15 cellular contexts compared by ENCODE assay signal in genomic region chr3:196947136-196947859, GRCh38. TPM values are rescaled to one million over a fixed set of nuclear protein-coding genes. Genes with fewer than 3 reads are reported as not detected.
DNase-seq lines count a peak whose midpoint lies in the region; ATAC-seq, FAIRE-seq and TF ChIP-seq lines count a peak whose summit lies in the region.
"Had no signal": no experiment of that assay in that cellular context is flagged by ENCODE, and none has a peak within 500 bp of the region (broad histone marks: within the 10 kb centered on the region; RNA-seq: fewer than 3 reads in every experiment).

No MANE protein-coding gene starts in this region.

- no peak for ATAC-seq in GM21526 (IDR thresholded peaks at IDR 0.05; ENCODE audit: low FRiP score, unreplicated experiment)
- no peak for ATAC-seq in left colon

- H3K27ac ChIP-seq in HEK293 (ENCODE audit: extremely low read depth, low read depth, low read length) (no peak overlapping the region), keratinocyte (ENCODE audit: control insufficient read depth, insufficient read depth, low read length) (no peak overlapping the region)
- H3K27ac ChIP-seq: KMS-11, right atrium auricular region, tibial artery had no signal

- no peak for TF ChIP-seq CTCF in HEK293 (tag by site-specific recombination; IDR thresholded peaks at IDR 0.05)
- peak; percentile 34 for TF ChIP-seq CTCF in astrocyte of the cerebellum (IDR thresholded peaks at IDR 0.05; ENCODE audit: low read depth, low read length, missing control alignments)
- peak in 2 of 3 experiments; percentile 33 to 37 for TF ChIP-seq CTCF in keratinocyte (optimal IDR thresholded peaks at IDR 0.05 in 1 of 3, IDR thresholded peaks at IDR 0.05 in 1 of 3, conservative IDR thresholded peaks at IDR 0.05 in 1 of 3; ENCODE audit: extremely low read depth in 1 of 3, insufficient read depth in 2 of 3, low read length in 3 of 3)

- CTCF ChIA-PET in HEK293 (lab: Yijun Ruan, JAX) = no interaction called here

- FAIRE-seq in keratinocyte (lab: Jason Lieb, UNC) = no peak

- dilution Hi-C loops in keratinocyte (cut with MboI; ENCODE audit: extremely low pct_ligation_motif_present, low sequenced_read_pairs) = no loop called here

- peaks cover 21% of the 10 kb centered on the region for H3K79me2 ChIP-seq in keratinocyte (ENCODE audit: control insufficient read depth, insufficient read depth, low read length)

- H3K4me2 ChIP-seq in keratinocyte (ENCODE audit: control insufficient read depth, extremely low read depth, insufficient read depth, low read depth, low read length) = no peak overlapping the region
- H3K4me2 ChIP-seq: KMS-11 had no signal

- in situ Hi-C loops in astrocyte of the cerebellum (cut with HindIII; ENCODE audit: low sequenced_read_pairs) = loop anchor here (5.0 kb wide), 1 partner anchor 50 kb away; no protein-coding TSS in a partner anchor

- H3K36me3 ChIP-seq in HEK293 (ENCODE audit: control insufficient read depth in 2 of 2, insufficient read depth in 1 of 2, low read length in 2 of 2) = peaks cover 0 to 4% of the 10 kb centered on the region in 2 experiments; a peak in 1 of 3 replicates
- H3K36me3 ChIP-seq in keratinocyte (ENCODE audit: control insufficient read depth in 2 of 2, extremely low read depth in 1 of 2, insufficient read depth in 2 of 2, low read length in 2 of 2) = peaks cover 1 to 8% of the 10 kb centered on the region in 2 experiments
- H3K36me3 ChIP-seq: right atrium auricular region had no signal

- H3K27me3 ChIP-seq in keratinocyte (ENCODE audit: control insufficient read depth, extremely low read depth, insufficient read depth, low read length) = no peaks in the 10 kb centered on the region
- H3K27me3 ChIP-seq: right atrium auricular region, tibial artery had no signal

- no peaks in the 10 kb centered on the region for H3K9me3 ChIP-seq in HEK293 (ENCODE audit: control insufficient read depth, insufficient read depth, low read depth, low read length)
- no peaks in the 10 kb centered on the region for H3K9me3 ChIP-seq in keratinocyte (ENCODE audit: control insufficient read depth, low read depth, low read length)
- H3K9me3 ChIP-seq: right atrium auricular region, tibial artery had no signal

- H3K9me1 ChIP-seq in keratinocyte (ENCODE audit: control insufficient read depth, extremely low read depth, insufficient read depth, low read length) = no peaks in the 10 kb centered on the region

- no peaks in the 10 kb centered on the region for H4K20me1 ChIP-seq in keratinocyte (ENCODE audit: control insufficient read depth, extremely low read depth, insufficient read depth, low read length)

- H2AFZ ChIP-seq in keratinocyte (ENCODE audit: control insufficient read depth, low read length) = no peak overlapping the region

- DNase-seq in ELR (ENCODE audit: low read depth) = peak; percentile 33
- no peak for DNase-seq in astrocyte of the cerebellum (ENCODE audit: low read depth)
- DNase-seq in keratinocyte (ENCODE audit: low read depth, low spot score) = no peak
- no peak for DNase-seq in left colon
- DNase-seq in NCI-H1694 (lab: John Stamatoyannopoulos, UW) = no peak
- DNase-seq: activated CD4-positive, alpha-beta T cell treated with anti-CD3 and anti-CD28 coated beads, Interleukin-2, amount 50 U/mL, for 4 hours; hypothalamus; NCI-H1694 treated with DMSO at 0.1 percent for 48 hours; NCI-H526 treated with DMSO at 0.1 percent for 48 hours; stimulated activated CD4-positive, alpha-beta T cell treated with anti-CD3 and anti-CD28 coated beads, Interleukin-1b, Interleukin-23, amount 100 ng/mL, for 48 hours; tibial artery had no signal

- H3K9ac ChIP-seq in keratinocyte (ENCODE audit: control insufficient read depth, extremely low read depth, insufficient read depth, low read length) = no peak overlapping the region
- H3K9ac ChIP-seq: KMS-11 had no signal

- intact Hi-C loops in left colon (cut with DNase I, micrococcal nuclease) = no loop called here

- H3K4me1 ChIP-seq in HEK293 (ENCODE audit: control insufficient read depth, insufficient read depth, low read length) (no peaks in the 10 kb centered on the region), keratinocyte (ENCODE audit: control insufficient read depth, extremely low read depth, insufficient read depth, low read length) (peaks cover 8% of the 10 kb centered on the region)

- POLR2A ChIA-PET in HEK293 (lab: Yijun Ruan, JAX) = no interaction called here

- no peak overlapping the region for H3K4me3 ChIP-seq in HEK293 (ENCODE audit: low read depth, low read length)
- no peak overlapping the region for H3K4me3 ChIP-seq in astrocyte of the cerebellum (ENCODE audit: low read depth, low read length)
- no peak overlapping the region for H3K4me3 ChIP-seq in keratinocyte (ENCODE audit: control insufficient read depth in 2 of 3, extremely low read depth in 1 of 3, insufficient read depth in 2 of 3, low read depth in 1 of 3, low read length in 3 of 3)
- H3K4me3 ChIP-seq: right atrium auricular region, tibial artery had no signal

TF ChIP-seq in HEK293, 187 proteins besides CTCF, POLR2A, EP300 and RAD21:
- TF ChIP-seq ZNF670 (tag by site-specific recombination; IDR thresholded peaks at IDR 0.05; ENCODE audit: low read depth) (no peak), ZNF292 (tag by site-specific recombination; IDR thresholded peaks at IDR 0.05; ENCODE audit: borderline replicate concordance, low read depth) (no peak), EGR2 (tag by site-specific recombination; IDR thresholded peaks at IDR 0.05; ENCODE audit: low read depth) (peak; percentile 65; the same call in 1 of the 2 replicates), ZBTB26 (tag by site-specific recombination; optimal IDR thresholded peaks at IDR 0.05) (no peak), ZNF596 (tag by site-specific recombination; IDR thresholded peaks at IDR 0.05) (no peak), AEBP2 (tag by site-specific recombination; IDR thresholded peaks at IDR 0.05; ENCODE audit: borderline replicate concordance) (no peak), ZFHX2 (tag by site-specific recombination; conservative IDR thresholded peaks at IDR 0.05) (peak; percentile 79), TRIM28 (IDR thresholded peaks at IDR 0.05; ENCODE audit: borderline replicate concordance, low read length) (no peak), ZNF23 (tag by site-specific recombination; IDR thresholded peaks at IDR 0.05; ENCODE audit: borderline replicate concordance) (no peak)

RNA-seq across cellular contexts. Expression of gene NCBP2, which starts 5.0 kb away (rescaled TPM):
- 54.8 to 71.4 TPM (median 58.8 TPM) in 3 replicates for polyA plus RNA-seq in keratinocyte
- polyA plus RNA-seq in keratinocyte (2011; ENCODE audit: low read depth) = 117 TPM
- polyA plus RNA-seq in keratinocyte (2011; cell fraction: cytosol; rRNA removed) = 79.6 and 86.6 TPM in 2 replicates
- polyA plus RNA-seq in keratinocyte (2011; cell fraction: nucleus; rRNA removed) = 53.7 and 67.3 TPM in 2 replicates
- polyA plus RNA-seq in keratinocyte (2012; ENCODE audit: low replicate concordance) = 55.0 and 65.5 TPM in 2 replicates
- polyA minus RNA-seq in keratinocyte = 20.1 to 50.6 TPM (median 21.3 TPM) in 3 replicates
- polyA minus RNA-seq in keratinocyte (2011; cell fraction: cytosol; rRNA and poly(A)+ RNA removed) = 26.7 TPM
- polyA minus RNA-seq in keratinocyte (2011; cell fraction: nucleus; rRNA and poly(A)+ RNA removed) = 8.3 and 16.7 TPM in 2 replicates
- total RNA-seq in left colon = 10 to 100 TPM; 54.3 to 55.4 TPM

RNA-seq across cellular contexts. Expression of gene PIGZ, which starts 21.3 kb away (rescaled TPM):
- 1.4 to 2.1 TPM (median 1.5 TPM) in 3 replicates for polyA plus RNA-seq in keratinocyte
- polyA plus RNA-seq in keratinocyte (2011; ENCODE audit: low read depth) = 0.77 TPM
- 1.3 and 1.5 TPM in 2 replicates for polyA plus RNA-seq in keratinocyte (2011; cell fraction: cytosol; rRNA removed)
- polyA plus RNA-seq in keratinocyte (2011; cell fraction: nucleus; rRNA removed) = 10.3 and 13.3 TPM in 2 replicates
- 1.7 and 2.0 TPM in 2 replicates for polyA plus RNA-seq in keratinocyte (2012; ENCODE audit: low replicate concordance)
- polyA minus RNA-seq in keratinocyte = 1.5 to 2.2 TPM (median 1.9 TPM) in 3 replicates
- polyA minus RNA-seq in keratinocyte (2011; cell fraction: cytosol; rRNA and poly(A)+ RNA removed) = 2.3 TPM
- polyA minus RNA-seq in keratinocyte (2011; cell fraction: nucleus; rRNA and poly(A)+ RNA removed) = 2.1 and 4.2 TPM in 2 replicates
- total RNA-seq in left colon = 100 to 1,000 TPM in 1 of 2 donors, 10 to 100 TPM in 1; 92.6 to 129 TPM
